ENCODE assay signal across 8 cellular contexts in genomic region chr2:85561280-85562212, GRCh38. TPM values are rescaled to one million over a fixed set of nuclear protein-coding genes. Genes with fewer than 3 reads are reported as not detected.
DNase-seq lines count a peak whose midpoint lies in the region; ATAC-seq lines count a peak whose summit lies in the region.

GGCX (minus strand) TSS chr2:85561493; CDS start chr2:85561428, 65 bp downstream.

- H3K4me1 ChIP-seq in CD8-positive, alpha-beta memory T cell (ENCODE audit: insufficient read depth, low read length) = peaks cover 12% of the 10 kb centered on the region

- H3K9me3 ChIP-seq in CD8-positive, alpha-beta memory T cell (ENCODE audit: low read length) = no peaks in the 10 kb centered on the region

- CTCF ChIA-PET in CD8-positive, alpha-beta memory T cell (lab: Charles Lee) = interaction anchor here (0.7 to 14.9 kb wide), 6 partner anchors 9 to 189 kb away, joined by 3 to 327 read pairs (median 4); partner anchors contain the start of gene SH2D6

- H3K27ac Mint-ChIP-seq in CD8-positive, alpha-beta memory T cell = peak within 1 kb of the TSS; percentile 90 to 98 (median 96)

- H3K27me3 Mint-ChIP-seq in CD8-positive, alpha-beta memory T cell = no peaks in the 10 kb centered on the region

- POLR2A ChIA-PET in CD8-positive, alpha-beta memory T cell (lab: Charles Lee) = interaction anchor here (0.5 to 2.4 kb wide), 11 partner anchors 11 to 637 kb away, joined by 3 to 13 read pairs (median 4); partner anchors contain the start of genes MAT2A, RNF181, SH2D6 and USP39

- peaks cover 0 to 26% (median 4%) of the 10 kb centered on the region in 3 donors for H3K36me3 Mint-ChIP-seq in CD8-positive, alpha-beta memory T cell

- DNase-seq in CD8-positive, alpha-beta memory T cell = peak; percentile 86 to 95 (median 91)
- DNase-seq in HT-29 (ENCODE audit: low spot score) = peak; percentile 95
- peak; percentile 90 for DNase-seq in NK-92 treated with Interleukin-12 subunit alpha and Interleukin-12 subunit beta, amount 100 ng/mL, for 24 hours (lab: John Stamatoyannopoulos, UW)
- DNase-seq in activated CD8-positive, alpha-beta memory T cell treated with anti-CD3 and anti-CD28 coated beads for 1 hour (ENCODE audit: extremely low read depth in 1 of 2, low read depth in 1 of 2) = peak; percentile 83 to 90
- DNase-seq in effector CD8-positive, alpha-beta T cell (lab: John Stamatoyannopoulos, UW) = peak; percentile 92
- DNase-seq in medulla oblongata (ENCODE audit: extremely low spot score) = peak; percentile 97
- DNase-seq in stimulated activated CD4-positive, alpha-beta T cell treated with anti-CD3 and anti-CD28 coated beads, TNF-alpha, amount 100 ng/mL, for 48 hours (ENCODE audit: low read depth in 3 of 3) = peak; percentile 89 to 92 (median 90)

- H3K9me3 Mint-ChIP-seq in CD8-positive, alpha-beta memory T cell = no peaks in the 10 kb centered on the region

- H3K27ac ChIP-seq in CD8-positive, alpha-beta memory T cell (ENCODE audit: low read depth, low read length) = peak within 1 kb of the TSS; percentile 88

- H3K4me1 Mint-ChIP-seq in CD8-positive, alpha-beta memory T cell = peaks cover 27 to 31% (median 30%) of the 10 kb centered on the region in 3 donors

- peak within 1 kb of the TSS; percentile 87 for H3K4me3 ChIP-seq in CD8-positive, alpha-beta memory T cell (ENCODE audit: low read length)

- ATAC-seq in GM19468 (IDR thresholded peaks at IDR 0.05; ENCODE audit: extremely low read depth, unreplicated experiment) = peak; percentile 56

- H3K27me3 ChIP-seq in CD8-positive, alpha-beta memory T cell (ENCODE audit: insufficient read depth, low read length, poor library complexity, severe bottlenecking) = no peaks in the 10 kb centered on the region

- H3K36me3 ChIP-seq in CD8-positive, alpha-beta memory T cell (ENCODE audit: insufficient read depth, low read length) = no peaks in the 10 kb centered on the region

- H3K4me3 Mint-ChIP-seq in CD8-positive, alpha-beta memory T cell = peak within 1 kb of the TSS; percentile 95 to 98 (median 97)

RNA-seq across cellular contexts. Expression of gene GGCX, which starts in this region (rescaled TPM):
- 10 to 100 TPM; 22.3 to 23.3 TPM for total RNA-seq in CD8-positive, alpha-beta memory T cell
- polyA plus RNA-seq in CD8-positive, alpha-beta memory T cell = 15.7 TPM
- total RNA-seq in HT-29 (2014; rRNA removed; shearing (Covaris generic)) = 23.9 and 38.8 TPM in 2 replicates

Comparison
In these comparisons a context has a peak if more than half of its experiments do, and no peak if none do; other contexts are left out.
1. Peak in every context shown above with its lines: DNase-seq, ATAC-seq, H3K4me3 ChIP-seq and H3K27ac ChIP-seq.